In genomic region chr4:189033801-189034347, GRCh38 we compare ENCODE assay signal across 2 cellular contexts.
A peak's percentile ranks its signal among the peaks of the same experiment; 100 is the strongest.
TF ChIP-seq lines count a peak whose summit lies in the region.

No MANE protein-coding gene starts in this region.

TF ChIP-seq in IMR-90, 13 proteins besides CTCF, POLR2A, EP300 and RAD21:
- TF ChIP-seq MAFK (IDR thresholded peaks at IDR 0.05; ENCODE audit: low read depth, low read length) (no peak), NFE2L2 (IDR thresholded peaks at IDR 0.05; ENCODE audit: low read depth, low read length) (no peak), RCOR1 (IDR thresholded peaks at IDR 0.05; ENCODE audit: insufficient replicate concordance, low read length) (no peak), MXI1 (IDR thresholded peaks at IDR 0.05; ENCODE audit: borderline replicate concordance, low read depth, low read length) (no peak), ELK1 (IDR thresholded peaks at IDR 0.05; ENCODE audit: borderline replicate concordance, low read depth, low read length) (no peak), SMC3 (IDR thresholded peaks at IDR 0.05; ENCODE audit: low read depth, low read length) (no peak), CHD1 (IDR thresholded peaks at IDR 0.05; ENCODE audit: low read depth, low read length) (no peak), RFX5 (IDR thresholded peaks at IDR 0.05; ENCODE audit: low read depth, low read length) (no peak), CEBPB (IDR thresholded peaks at IDR 0.05; ENCODE audit: low read depth, low read length) (no peak), USF2 (IDR thresholded peaks at IDR 0.05; ENCODE audit: low read depth, low read length) (no peak), BHLHE40 (IDR thresholded peaks at IDR 0.05; ENCODE audit: low read depth, low read length) (no peak), MAZ (IDR thresholded peaks at IDR 0.05; ENCODE audit: borderline replicate concordance, low read depth, low read length) (no peak), FOS (IDR thresholded peaks at IDR 0.05; ENCODE audit: low read depth, low read length) (no peak)

TF ChIP-seq in H1, 55 proteins besides CTCF, POLR2A, EP300 and RAD21:
- peak; percentile 75 for TF ChIP-seq MAX (IDR thresholded peaks at IDR 0.05)
- TF ChIP-seq ATF2 (IDR thresholded peaks at IDR 0.05; ENCODE audit: low read length), result no peak
- TF ChIP-seq E2F6 (IDR thresholded peaks at IDR 0.05), result 0 out of 2 replicates have a peak, but pooled peaks have one; percentile 48
- TF ChIP-seq ATF3 (IDR thresholded peaks at IDR 0.05; ENCODE audit: insufficient read depth, low read depth, low read length), result no peak
- no peak for TF ChIP-seq HDAC2 (IDR thresholded peaks at IDR 0.05; ENCODE audit: borderline replicate concordance in 1 of 2, low read depth in 2 of 2, low read length in 2 of 2)
- no peak for TF ChIP-seq FOSL1 (IDR thresholded peaks at IDR 0.05; ENCODE audit: insufficient read depth, low read depth, low read length)
- no peak for TF ChIP-seq SRF (IDR thresholded peaks at IDR 0.05; ENCODE audit: low read depth, low read length)
- TF ChIP-seq NANOG (IDR thresholded peaks at IDR 0.05; ENCODE audit: insufficient read depth, low read depth, low read length, poor library complexity, severe bottlenecking), result no peak
- no peak for TF ChIP-seq ZNF274 (IDR thresholded peaks at IDR 0.05; ENCODE audit: borderline replicate concordance, extremely low read depth, low read length)
- TF ChIP-seq CTBP2 (IDR thresholded peaks at IDR 0.05; ENCODE audit: borderline replicate concordance, insufficient read depth, insufficient read length, low read length), result no peak
- TF ChIP-seq MAFK (IDR thresholded peaks at IDR 0.05; ENCODE audit: low read depth, low read length), result no peak
- no peak for TF ChIP-seq CBX5 (IDR thresholded peaks at IDR 0.05; ENCODE audit: low read depth, low read length)
